In the genomic region with DNA sequence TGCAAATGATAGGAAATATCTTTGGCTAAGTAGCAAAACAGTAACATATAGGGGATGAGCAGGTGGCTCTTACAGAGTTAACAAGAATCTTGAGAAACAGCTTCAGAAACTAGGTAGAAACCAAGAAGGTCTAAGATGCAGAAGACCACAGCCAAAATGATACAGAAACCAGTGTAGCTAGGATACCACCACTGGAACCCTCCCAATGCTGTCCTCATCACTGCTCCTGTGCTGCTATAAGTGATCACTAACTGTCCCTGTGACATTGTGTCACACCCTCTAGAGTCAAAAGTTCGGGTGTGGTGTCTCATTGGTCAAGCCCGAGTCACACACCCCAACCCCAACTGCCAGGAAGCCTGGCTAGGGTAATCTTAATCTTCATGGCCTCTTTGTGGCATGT, we compare ENCODE assay signal across 1 cellular context.
TF ChIP-seq lines count a peak whose summit lies in the region.

No MANE protein-coding gene starts in this region.

TF ChIP-seq in WTC11, 78 proteins besides CTCF, POLR2A, EP300 and RAD21 (continued from another document):
- TF ChIP-seq AR (CRISPR knock-in tag; IDR thresholded peaks at IDR 0.05) = no peak
- no peak for TF ChIP-seq ZNF138 (CRISPR knock-in tag; conservative IDR thresholded peaks at IDR 0.05)
- TF ChIP-seq OVOL2 (CRISPR knock-in tag; IDR thresholded peaks at IDR 0.05; ENCODE audit: borderline replicate concordance) = no peak
- TF ChIP-seq ZNF232 (CRISPR knock-in tag; IDR thresholded peaks at IDR 0.05) = no peak
- no peak for TF ChIP-seq GTF2I (CRISPR knock-in tag; conservative IDR thresholded peaks at IDR 0.05)
- no peak for TF ChIP-seq PREB (CRISPR knock-in tag; IDR thresholded peaks at IDR 0.05; ENCODE audit: borderline replicate concordance)
- TF ChIP-seq NR1H2 (CRISPR knock-in tag; IDR thresholded peaks at IDR 0.05) = no peak
- TF ChIP-seq SMAD3 (CRISPR knock-in tag; IDR thresholded peaks at IDR 0.05; ENCODE audit: borderline replicate concordance) = no peak
